6 cellular contexts compared by ENCODE assay signal in genomic region chr18:9373254-9373653, GRCh38. TPM values are rescaled to one million over a fixed set of nuclear protein-coding genes. Genes with fewer than 3 reads are reported as not detected.
DNase-seq lines count a peak whose midpoint lies in the region; ATAC-seq, FAIRE-seq and TF ChIP-seq lines count a peak whose summit lies in the region.
"Not testable (repeated sequence)": the region's sequence is repeated elsewhere in the genome, so short reads cannot be mapped to it uniquely, and the experiment has no call there.

No MANE protein-coding gene starts in this region.

- CTCF ChIA-PET in HepG2 (lab: Yijun Ruan, JAX; ENCODE audit: low intra/inter-chr PET ratio, low total read pairs): not testable (repeated sequence)

- peaks cover 26% of the 10 kb centered on the region for H3K36me3 Mint-ChIP-seq in progenitor cell of endocrine pancreas (ENCODE audit: insufficient read depth)

- H3K9me3 Mint-ChIP-seq in progenitor cell of endocrine pancreas (ENCODE audit: low read depth): peaks cover 10% of the 10 kb centered on the region

- H3K36me3 ChIP-seq in HepG2 (replicated peaks in 1 of 2; ENCODE audit: control insufficient read depth in 1 of 2, insufficient read depth in 2 of 2, low read length in 2 of 2): not testable (repeated sequence)

- not testable (repeated sequence) for TF ChIP-seq RAD21 in HepG2 (CRISPR knock-in tag; IDR thresholded peaks at IDR 0.05)

- TF ChIP-seq EP300 in HepG2 (IDR thresholded peaks at IDR 0.05; ENCODE audit: low read depth in 2 of 2, low read length in 2 of 2); HepG2 (CRISPR knock-in tag; IDR thresholded peaks at IDR 0.05; ENCODE audit: borderline replicate concordance): not testable (repeated sequence)

- peak; percentile 78 for FAIRE-seq in GM12891 (lab: Jason Lieb, UNC)
- not testable (repeated sequence) for FAIRE-seq in HepG2 (lab: Jason Lieb, UNC)

- H3K9me3 ChIP-seq in HepG2 (ENCODE audit: low read length): not testable (repeated sequence)

- H3K27me3 ChIP-seq in HepG2 (ENCODE audit: control insufficient read depth in 1 of 2, insufficient read depth in 2 of 2, low read length in 2 of 2): not testable (repeated sequence)

- DNase-seq in GM12891 (ENCODE audit: insufficient read length, low spot score); HepG2 (ENCODE audit: low spot score); progenitor cell of endocrine pancreas (ENCODE audit: low spot score, unreplicated experiment): not testable (repeated sequence)
- DNase-seq in LHCN-M2 (ENCODE audit: low read depth): peak; percentile 26
- peak; percentile 38 for DNase-seq in amniotic epithelial cell (ENCODE audit: low read depth)
- peak; percentile 36 for DNase-seq in fibroblast of villous mesenchyme (ENCODE audit: low read depth)

- H3K79me2 ChIP-seq in HepG2 (ENCODE audit: insufficient read depth, low read length): not testable (repeated sequence)

- not testable (repeated sequence) for BruUV-seq in HepG2 (replicated peaks; lab: Mats Ljungman, UMichigan)

- H2AFZ ChIP-seq in HepG2 (ENCODE audit: low read length): not testable (repeated sequence)

- not testable (repeated sequence) for H3K4me3 ChIP-seq in fibroblast of villous mesenchyme (ENCODE audit: low read depth, low read length); HepG2 (replicated peaks in 1 of 3; ENCODE audit: insufficient read depth in 1 of 3, low read depth in 2 of 3, low read length in 3 of 3)

- H3K4me3 Mint-ChIP-seq in progenitor cell of endocrine pancreas (ENCODE audit: low read depth): not testable (repeated sequence)

- 50% methylated on average over 1 of the region's 1 CpG for WGBS in HepG2 (ENCODE audit: low lambda C conversion rate)

- not testable (repeated sequence) for H3K27ac ChIP-seq in HepG2 (ENCODE audit: extremely low read length, insufficient read depth, low read length)

- not testable (repeated sequence) for ATAC-seq in HepG2

- not testable (repeated sequence) for TF ChIP-seq POLR2A in GM12891 (IDR thresholded peaks at IDR 0.05; ENCODE audit: low read depth, low read length); HepG2 (IDR thresholded peaks at IDR 0.05; ENCODE audit: insufficient read depth in 1 of 2, low read depth in 2 of 2, low read length in 2 of 2)

- in situ Hi-C loops in HepG2 (cut with HindIII; ENCODE audit: extremely low pct_ligation_motif_present, low pct_unique_long_range_greater_than_20kb): not testable (repeated sequence)

- H3K4me1 Mint-ChIP-seq in progenitor cell of endocrine pancreas (ENCODE audit: low read depth): peaks cover 11% of the 10 kb centered on the region

- not testable (repeated sequence) for H3K9ac ChIP-seq in HepG2 (ENCODE audit: insufficient read depth, low read depth, low read length)

- not testable (repeated sequence) for H3K4me2 ChIP-seq in HepG2 (ENCODE audit: low read depth, low read length)

- not testable (repeated sequence) for H3K27me3 Mint-ChIP-seq in progenitor cell of endocrine pancreas

- TF ChIP-seq CTCF in fibroblast of villous mesenchyme (IDR thresholded peaks at IDR 0.05; ENCODE audit: insufficient read depth, low read depth, low read length); HepG2 (CRISPR knock-in tag; IDR thresholded peaks at IDR 0.05); progenitor cell of endocrine pancreas (IDR thresholded peaks at IDR 0.05; ENCODE audit: unreplicated experiment): not testable (repeated sequence)

- intact Hi-C loops in HepG2 (cut with micrococcal nuclease; ENCODE audit: unreplicated experiment): not testable (repeated sequence)

- not testable (repeated sequence) for H3K4me1 ChIP-seq in HepG2 (ENCODE audit: insufficient read depth, low read length)

- H3K27ac Mint-ChIP-seq in progenitor cell of endocrine pancreas: peak overlapping the region; percentile 69

- POLR2A ChIA-PET in HepG2 (lab: Yijun Ruan, JAX): not testable (repeated sequence)

- H4K20me1 ChIP-seq in HepG2 (ENCODE audit: insufficient read depth, low read length): not testable (repeated sequence)

TF ChIP-seq in HepG2, 621 proteins besides CTCF, POLR2A, EP300 and RAD21:
- TF ChIP-seq MAFK (conservative IDR thresholded peaks at IDR 0.05 in 1 of 2, IDR thresholded peaks at IDR 0.05 in 1 of 2; ENCODE audit: low read length in 2 of 2): peak; percentile 43 to 63; a peak in 2 of 4 replicates

RNA-seq across cellular contexts. Expression of gene TWSG1, which starts 38.7 kb away (rescaled TPM):
- 20.8 TPM for polyA plus RNA-seq in GM12891 (2012; ENCODE audit: low read depth, missing spikeins)
- total RNA-seq in LHCN-M2 (2014; rRNA removed) (110 and 113 TPM in 2 replicates), fibroblast of villous mesenchyme (118 and 181 TPM in 2 replicates), HepG2 (2016; rRNA removed; fragmentation: Illumina TruSeq; extraction: Trizol) (8.0 and 9.4 TPM in 2 replicates), progenitor cell of endocrine pancreas (38.1 and 40.4 TPM in 2 replicates)
- 34.0 TPM for polyA plus RNA-seq in LHCN-M2 (2012)
- 1.2 and 1.9 TPM in 2 replicates for total RNA-seq in HepG2 (2016; cell fraction: cytosol; rRNA removed; fragmentation: Illumina TruSeq; extraction: Trizol; ENCODE audit: low read depth)
- total RNA-seq in HepG2 (2016; cell fraction: insoluble cytoplasmic fraction; rRNA removed; fragmentation: Illumina TruSeq; extraction: Trizol): 7.9 and 10.3 TPM in 2 replicates
- 4.9 and 5.4 TPM in 2 replicates for total RNA-seq in HepG2 (2016; cell fraction: membrane; rRNA removed; fragmentation: Illumina TruSeq; extraction: Trizol)
- total RNA-seq in HepG2 (2016; cell fraction: nucleus; rRNA removed; fragmentation: Illumina TruSeq; extraction: Trizol): 8.5 and 9.5 TPM in 2 replicates
- 6.6 and 7.1 TPM in 2 replicates for polyA plus RNA-seq in HepG2 (2011; rRNA removed)
- 5.3 and 6.0 TPM in 2 replicates for polyA plus RNA-seq in HepG2 (2011; cell fraction: cytosol; rRNA removed)
- 2.3 and 3.0 TPM in 2 replicates for polyA plus RNA-seq in HepG2 (2011; cell fraction: nucleus; rRNA removed)
- polyA plus RNA-seq in HepG2 (2012): 5.4 and 6.3 TPM in 2 replicates
- polyA plus RNA-seq in HepG2 (2016; cell fraction: cytosol; fragmentation: Illumina TruSeq; extraction: Trizol; ENCODE audit: low read depth): 1.3 and 1.9 TPM in 2 replicates
- polyA plus RNA-seq in HepG2 (2016; cell fraction: insoluble cytoplasmic fraction; fragmentation: Illumina TruSeq; extraction: Trizol; ENCODE audit: low read depth): 6.9 and 7.7 TPM in 2 replicates
- 3.9 and 4.1 TPM in 2 replicates for polyA plus RNA-seq in HepG2 (2016; cell fraction: membrane; fragmentation: Illumina TruSeq; extraction: Trizol; ENCODE audit: low read depth)
- polyA plus RNA-seq in HepG2 (2016; cell fraction: nucleus; fragmentation: Illumina TruSeq; extraction: Trizol; ENCODE audit: insufficient read depth, low read depth): 10.5 and 12.3 TPM in 2 replicates
- polyA minus RNA-seq in HepG2 (2011; rRNA and poly(A)+ RNA removed; ENCODE audit: low replicate concordance): 24.6 and 30.8 TPM in 2 replicates
- 9.4 and 13.4 TPM in 2 replicates for polyA minus RNA-seq in HepG2 (2011; cell fraction: cytosol; rRNA and poly(A)+ RNA removed)
- polyA minus RNA-seq in HepG2 (2011; cell fraction: nucleus; rRNA and poly(A)+ RNA removed): 4.5 and 6.8 TPM in 2 replicates
